Comparison of ENCODE assay signal across 1 cellular context in genomic region chr17:76567634-76568432, GRCh38.
A peak's percentile ranks its signal among the peaks of the same experiment; 100 is the strongest.
TF ChIP-seq lines count a peak whose summit lies in the region.

No MANE protein-coding gene starts in this region.

TF ChIP-seq in HepG2, 621 proteins besides CTCF, POLR2A, EP300 and RAD21 (continued from another document and continues in another):
- TF ChIP-seq PBX3 (CRISPR knock-in tag; IDR thresholded peaks at IDR 0.05; ENCODE audit: borderline replicate concordance) (no peak), ZNF512B (CRISPR knock-in tag; IDR thresholded peaks at IDR 0.05; ENCODE audit: borderline replicate concordance) (no peak), FOXK1 (CRISPR knock-in tag; IDR thresholded peaks at IDR 0.05; ENCODE audit: borderline replicate concordance, low read depth) (peak; percentile 16; the same call in 1 of the 2 replicates), NCOA2 (CRISPR knock-in tag; IDR thresholded peaks at IDR 0.05) (peak; percentile 46), ATF1 (CRISPR knock-in tag; IDR thresholded peaks at IDR 0.05) (no peak), FOXP4 (CRISPR knock-in tag; IDR thresholded peaks at IDR 0.05) (0 out of 2 replicates have a peak, but pooled peaks have one; percentile 20), KLF12 (CRISPR knock-in tag; IDR thresholded peaks at IDR 0.05; ENCODE audit: borderline replicate concordance) (0 out of 2 replicates have a peak, but pooled peaks have one; percentile 15), ZSCAN25 (CRISPR knock-in tag; IDR thresholded peaks at IDR 0.05) (peak; percentile 43; the same call in 1 of the 2 replicates), ZSCAN5A (CRISPR knock-in tag; IDR thresholded peaks at IDR 0.05; ENCODE audit: borderline replicate concordance) (0 out of 2 replicates have a peak, but pooled peaks have one; percentile 42), FOXJ3 (CRISPR knock-in tag; IDR thresholded peaks at IDR 0.05; ENCODE audit: borderline replicate concordance) (peak; percentile 42; the same call in 1 of the 2 replicates), ZNF34 (CRISPR knock-in tag; IDR thresholded peaks at IDR 0.05; ENCODE audit: borderline replicate concordance) (peak; percentile 84; the same call in 1 of the 2 replicates), TMF1 (CRISPR knock-in tag; IDR thresholded peaks at IDR 0.05; ENCODE audit: low read depth) (0 out of 2 replicates have a peak, but pooled peaks have one; percentile 43), PAF1 (CRISPR knock-in tag; IDR thresholded peaks at IDR 0.05) (peak; percentile 92; the same call in 1 of the 2 replicates), ZNF362 (CRISPR knock-in tag; IDR thresholded peaks at IDR 0.05; ENCODE audit: borderline replicate concordance) (no peak), IRF9 (CRISPR knock-in tag; IDR thresholded peaks at IDR 0.05; ENCODE audit: borderline replicate concordance) (no peak), USF2 (IDR thresholded peaks at IDR 0.05; ENCODE audit: low read depth, low read length) (peak; percentile 17; the same call in 1 of the 2 replicates), USF2 (CRISPR knock-in tag; IDR thresholded peaks at IDR 0.05; ENCODE audit: borderline replicate concordance) (peak; percentile 72; the same call in 1 of the 2 replicates), HINFP (CRISPR knock-in tag; IDR thresholded peaks at IDR 0.05; ENCODE audit: low read depth) (peak; percentile 32; the same call in 1 of the 2 replicates), PREB (CRISPR knock-in tag; IDR thresholded peaks at IDR 0.05) (no peak), KDM6A (CRISPR knock-in tag; IDR thresholded peaks at IDR 0.05; ENCODE audit: low read depth) (0 out of 2 replicates have a peak, but pooled peaks have one; percentile 14), CSRNP1 (CRISPR knock-in tag; IDR thresholded peaks at IDR 0.05) (peak; percentile 73; the same call in 1 of the 2 replicates), ZNF574 (CRISPR knock-in tag; IDR thresholded peaks at IDR 0.05) (peak; percentile 46; the same call in 1 of the 2 replicates), MIXL1 (CRISPR knock-in tag; IDR thresholded peaks at IDR 0.05) (peak; percentile 17; the same call in 1 of the 2 replicates), ZNF335 (CRISPR knock-in tag; IDR thresholded peaks at IDR 0.05) (peak; percentile 63; the same call in 1 of the 2 replicates), CENPX (CRISPR knock-in tag; IDR thresholded peaks at IDR 0.05) (no peak), DPF2 (CRISPR knock-in tag; IDR thresholded peaks at IDR 0.05; ENCODE audit: borderline replicate concordance, low read depth) (0 out of 2 replicates have a peak, but pooled peaks have one; percentile 1), TAF1 (CRISPR knock-in tag; IDR thresholded peaks at IDR 0.05) (0 out of 2 replicates have a peak, but pooled peaks have one; percentile 18), ZNF280B (CRISPR knock-in tag; IDR thresholded peaks at IDR 0.05; ENCODE audit: borderline replicate concordance) (peak; percentile 42; the same call in 1 of the 2 replicates), MIER3 (CRISPR knock-in tag; IDR thresholded peaks at IDR 0.05; ENCODE audit: borderline replicate concordance) (0 out of 2 replicates have a peak, but pooled peaks have one; percentile 43), ZNF788 (CRISPR knock-in tag; IDR thresholded peaks at IDR 0.05; ENCODE audit: borderline replicate concordance) (peak; percentile 57; the same call in 1 of the 2 replicates), HNRNPL (IDR thresholded peaks at IDR 0.05; ENCODE audit: low read depth, low read length) (0 out of 2 replicates have a peak, but pooled peaks have one; percentile 50)
